Comparison of ENCODE assay signal across 1 cellular context in genomic region chr9:128551652-128552152, GRCh38.
TF ChIP-seq lines count a peak whose summit lies in the region.

No MANE protein-coding gene starts in this region.

TF ChIP-seq in K562, 482 proteins besides CTCF, POLR2A, EP300 and RAD21 (continued from another document and continues in another):
- TF ChIP-seq CEBPB (tag; IDR thresholded peaks at IDR 0.05) (no peak), ASH1L (IDR thresholded peaks at IDR 0.05; ENCODE audit: borderline replicate concordance, low read depth, partially characterized antibody) (no peak), HINFP (tag; conservative IDR thresholded peaks at IDR 0.05; ENCODE audit: low read depth) (no peak), PHB (CRISPR knock-in tag; IDR thresholded peaks at IDR 0.05) (no peak), MYC (IDR thresholded peaks at IDR 0.05; ENCODE audit: low read depth, low read length) (no peak), MYC (CRISPR knock-in tag; IDR thresholded peaks at IDR 0.05; ENCODE audit: borderline replicate concordance, low read depth) (no peak), HMG20B (CRISPR knock-in tag; IDR thresholded peaks at IDR 0.05) (no peak), SMARCA4 (IDR thresholded peaks at IDR 0.05) (0 out of 2 replicates have a peak, but pooled peaks have one; percentile 17), TFAP4 (CRISPR knock-in tag; IDR thresholded peaks at IDR 0.05; ENCODE audit: borderline replicate concordance) (no peak), ATF3 (IDR thresholded peaks at IDR 0.05) (peak; percentile 83), ATF3 (CRISPR knock-in tag; conservative IDR thresholded peaks at IDR 0.05) (no peak), DPF2 (IDR thresholded peaks at IDR 0.05) (peak; percentile 35; the same call in 1 of the 2 replicates), RUNX1 (IDR thresholded peaks at IDR 0.05; ENCODE audit: low read depth) (no peak), HNRNPK (IDR thresholded peaks at IDR 0.05; ENCODE audit: low read depth, low read length, poor library complexity, severe bottlenecking) (no peak), NFIC (IDR thresholded peaks at IDR 0.05) (no peak), SP1 (CRISPR knock-in tag; IDR thresholded peaks at IDR 0.05) (no peak), PHTF2 (CRISPR knock-in tag; IDR thresholded peaks at IDR 0.05) (no peak), ZKSCAN1 (IDR thresholded peaks at IDR 0.05; ENCODE audit: low read depth, low read length) (no peak), UBTF (IDR thresholded peaks at IDR 0.05; ENCODE audit: borderline replicate concordance in 1 of 2, low read depth in 2 of 2, low read length in 2 of 2) (peak in 1 of 2 experiments; percentile 58; a peak in 2 of 4 replicates), TCF7 (IDR thresholded peaks at IDR 0.05; ENCODE audit: borderline replicate concordance) (no peak), CREB5 (CRISPR knock-in tag; IDR thresholded peaks at IDR 0.05) (no peak), DACH1 (IDR thresholded peaks at IDR 0.05; ENCODE audit: partially characterized antibody) (no peak), MAFK (IDR thresholded peaks at IDR 0.05; ENCODE audit: low read length) (no peak), GATA2 (CRISPR knock-in tag; IDR thresholded peaks at IDR 0.05) (no peak), MBD2 (IDR thresholded peaks at IDR 0.05; ENCODE audit: borderline replicate concordance, low read depth) (no peak), ZC3H4 (CRISPR knock-in tag; IDR thresholded peaks at IDR 0.05; ENCODE audit: borderline replicate concordance) (no peak), ARID3A (IDR thresholded peaks at IDR 0.05; ENCODE audit: borderline replicate concordance, low read depth, low read length) (no peak), RREB1 (CRISPR knock-in tag; IDR thresholded peaks at IDR 0.05) (0 out of 2 replicates have a peak, but pooled peaks have one; percentile 76), ARNT (IDR thresholded peaks at IDR 0.05) (0 out of 4 replicates have a peak, but pooled peaks of 1 of the 2 experiments have one; percentile 24), MTF1 (CRISPR knock-in tag; IDR thresholded peaks at IDR 0.05; ENCODE audit: borderline replicate concordance) (no peak), STAT5B (CRISPR knock-in tag; IDR thresholded peaks at IDR 0.05) (no peak), ETV1 (tag; conservative IDR thresholded peaks at IDR 0.05; ENCODE audit: low read depth) (0 out of 2 replicates have a peak, but pooled peaks have one; percentile 19), JUN (IDR thresholded peaks at IDR 0.05; ENCODE audit: borderline replicate concordance, low read depth, low read length) (0 out of 2 replicates have a peak, but pooled peaks have one; percentile 52), JUN (CRISPR knock-in tag; IDR thresholded peaks at IDR 0.05; ENCODE audit: borderline replicate concordance) (no peak), TFE3 (CRISPR knock-in tag; IDR thresholded peaks at IDR 0.05) (no peak), FOS (IDR thresholded peaks at IDR 0.05; ENCODE audit: extremely low read depth, insufficient read length) (no peak), ADNP (tag; IDR thresholded peaks at IDR 0.05) (no peak), DNMT1 (IDR thresholded peaks at IDR 0.05) (no peak), RAD51 (IDR thresholded peaks at IDR 0.05; ENCODE audit: borderline replicate concordance, low read depth) (no peak), ETV6 (IDR thresholded peaks at IDR 0.05; ENCODE audit: borderline replicate concordance in 1 of 2, low read depth in 2 of 2, low read length in 1 of 2) (no peak), ETV6 (CRISPR knock-in tag; IDR thresholded peaks at IDR 0.05; ENCODE audit: borderline replicate concordance) (no peak), IRF9 (tag; IDR thresholded peaks at IDR 0.05) (no peak), KAT7 (CRISPR knock-in tag; IDR thresholded peaks at IDR 0.05; ENCODE audit: borderline replicate concordance) (no peak), JUND (IDR thresholded peaks at IDR 0.05; ENCODE audit: borderline replicate concordance, low read depth, low read length) (peak; percentile 55; the same call in 1 of the 2 replicates), JUND (tag; IDR thresholded peaks at IDR 0.05; ENCODE audit: borderline replicate concordance, low read depth, low read length) (peak; percentile 13; the same call in 1 of the 3 replicates), MYBL2 (IDR thresholded peaks at IDR 0.05; ENCODE audit: low read depth) (no peak), MYBL2 (CRISPR knock-in tag; IDR thresholded peaks at IDR 0.05; ENCODE audit: borderline replicate concordance) (no peak)
